In the genomic region with DNA sequence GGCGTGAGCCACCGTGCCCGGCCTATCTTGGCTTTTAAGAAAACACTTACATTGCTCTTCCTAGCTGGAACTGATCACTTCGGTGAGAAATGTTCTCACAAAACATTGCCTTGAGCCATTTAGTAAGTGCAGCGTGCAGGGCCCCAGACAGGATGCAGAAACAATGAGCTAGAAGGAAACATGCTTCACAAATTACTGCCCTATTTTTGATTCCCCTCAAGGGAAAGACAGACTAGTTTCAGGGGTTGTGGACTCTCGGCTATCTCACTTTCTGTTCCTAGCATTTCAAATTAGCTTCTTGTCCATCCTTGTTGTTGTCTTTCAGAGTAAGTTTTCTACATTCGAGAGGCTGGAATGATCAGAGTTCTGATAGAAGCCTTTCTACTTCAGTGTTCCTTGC, we compare ENCODE assay signal across 14 cellular contexts. TPM values are rescaled to one million over a fixed set of nuclear protein-coding genes. Genes with fewer than 3 reads are reported as not detected.
DNase-seq lines count a peak whose midpoint lies in the region; ATAC-seq and TF ChIP-seq lines count a peak whose summit lies in the region.
"Had no signal": no experiment of that assay in that cellular context is flagged by ENCODE, and none has a peak within 500 bp of the region (broad histone marks: within the 10 kb centered on the region; RNA-seq: fewer than 3 reads in every experiment).

No MANE protein-coding gene starts in this region.

- intact Hi-C loops in mucosa of descending colon (cut with DNase I, micrococcal nuclease), result no loop called here

- DNase-seq in mucosa of descending colon (no peak), NCI-H1105 treated with DMSO at 0.1 percent for 48 hours (lab: John Stamatoyannopoulos, UW) (no peak), CD1c-positive myeloid dendritic cell (ENCODE audit: extremely low spot score) (no peak)
- DNase-seq in activated effector memory CD4-positive, alpha-beta T cell treated with Interleukin-2 at 50 U/mL for 16 hours, result no peak
- DNase-seq: Calu3, NCI-H2081 treated with DMSO at 0.1 percent for 48 hours, PC-9, T1000 had no signal

- TF ChIP-seq CTCF in mucosa of descending colon (IDR thresholded peaks at IDR 0.05), result no peak

- H3K36me3 ChIP-seq in mucosa of descending colon (ENCODE audit: low read depth), result no peaks in the 10 kb centered on the region

- H3K4me3 ChIP-seq in mucosa of descending colon, result no peak overlapping the region
- H3K4me3 ChIP-seq: hepatocyte, K562, PC-9 had no signal

- ATAC-seq in GM18511 (IDR thresholded peaks at IDR 0.05; ENCODE audit: unreplicated experiment) (peak; percentile 90), GM21423 (IDR thresholded peaks at IDR 0.05; ENCODE audit: unreplicated experiment) (peak; percentile 73), HG03159 (IDR thresholded peaks at IDR 0.05; ENCODE audit: unreplicated experiment) (peak; percentile 85), mucosa of descending colon (peak; percentile 31), HG03196 (IDR thresholded peaks at IDR 0.05; ENCODE audit: unreplicated experiment) (no peak)
- ATAC-seq: K562 had no signal

- no peaks in the 10 kb centered on the region for H3K9me3 ChIP-seq in mucosa of descending colon

- no peaks in the 10 kb centered on the region for H3K4me1 ChIP-seq in mucosa of descending colon (ENCODE audit: low read depth)

RNA-seq across cellular contexts. Expression of gene TGFB3, which starts 21.6 kb away (rescaled TPM):
- 10 to 100 TPM in 1 of 3 donors, 1 to 10 TPM in 2; 5.2 to 13.0 (median 5.7) TPM for total RNA-seq in mucosa of descending colon

RNA-seq across cellular contexts. Expression of gene IFT43, which starts 25.3 kb away (rescaled TPM):
- 10 to 100 TPM; 27.3 to 64.0 (median 27.5) TPM for total RNA-seq in mucosa of descending colon
